Comparison of ENCODE assay signal across 19 cellular contexts in genomic region chr11:54645606-54646005, GRCh38. TPM values are rescaled to one million over a fixed set of nuclear protein-coding genes. Genes with fewer than 3 reads are reported as not detected.
"Had no signal": no experiment of that assay in that cellular context is flagged by ENCODE, and none has a peak within 500 bp of the region (broad histone marks: within the 10 kb centered on the region; RNA-seq: fewer than 3 reads in every experiment).

No MANE protein-coding gene starts in this region.

RNA-seq across cellular contexts. Expression of gene OR4C46, which starts 41.8 kb away (rescaled TPM):
- total RNA-seq: activated CD4-positive, alpha-beta memory T cell treated with anti-CD3 and anti-CD28 coated beads for 36 hours; activated CD4-positive, alpha-beta T cell treated with anti-CD3 and anti-CD28 coated beads for 36 hours; activated CD4-positive, alpha-beta T cell treated with anti-CD3 and anti-CD28 coated beads, Interleukin-2, amount 10 ng/mL, durations not matched to agents 24 days and 14 days; activated CD8-positive, alpha-beta memory T cell treated with anti-CD3 and anti-CD28 coated beads for 36 hours; activated CD8-positive, alpha-beta memory T cell treated with anti-CD3 and anti-CD28 coated beads, Interleukin-2, amount 10 ng/mL, durations not matched to agents 7 days and 5 days; activated CD8-positive, alpha-beta T cell treated with anti-CD3 and anti-CD28 coated beads, Interleukin-2, amount 10 ng/mL, durations not matched to agents 7 days and 5 days; activated naive CD4-positive, alpha-beta T cell treated with anti-CD3 and anti-CD28 coated beads for 36 hours; activated naive CD8-positive, alpha-beta T cell treated with anti-CD3 and anti-CD28 coated beads for 36 hours; activated T-helper 1 cell treated with anti-CD3 and anti-CD28 coated beads, Interleukin-12 subunit alpha, Interleukin-12 subunit beta, Interleukin-2, Interleukin-4 antibody, amounts not matched to agents 30 ng/mL and 10 ng/mL and 1 ng/mL, durations not matched to agents 14 hours and 24 hours and 36 hours; activated T-helper 2 cell treated with anti-CD3 and anti-CD28 coated beads, Interferon-gamma antibody, Interleukin-2, Interleukin-4, amounts not matched to agents 10 μg/mL and 5 μg/mL and 100 μg/mL, durations not matched to agents 14 hours and 24 hours and 36 hours; adrenal gland; aorta; body of pancreas; chondrocyte; dermis blood vessel endothelial cell; esophagus muscularis mucosa; foreskin keratinocyte; gastrocnemius medialis; heart left ventricle had no signal
- polyA plus RNA-seq: adrenal gland, aorta, foreskin keratinocyte, heart left ventricle had no signal
